ENCODE assay signal across 2 cellular contexts in the genomic region with DNA sequence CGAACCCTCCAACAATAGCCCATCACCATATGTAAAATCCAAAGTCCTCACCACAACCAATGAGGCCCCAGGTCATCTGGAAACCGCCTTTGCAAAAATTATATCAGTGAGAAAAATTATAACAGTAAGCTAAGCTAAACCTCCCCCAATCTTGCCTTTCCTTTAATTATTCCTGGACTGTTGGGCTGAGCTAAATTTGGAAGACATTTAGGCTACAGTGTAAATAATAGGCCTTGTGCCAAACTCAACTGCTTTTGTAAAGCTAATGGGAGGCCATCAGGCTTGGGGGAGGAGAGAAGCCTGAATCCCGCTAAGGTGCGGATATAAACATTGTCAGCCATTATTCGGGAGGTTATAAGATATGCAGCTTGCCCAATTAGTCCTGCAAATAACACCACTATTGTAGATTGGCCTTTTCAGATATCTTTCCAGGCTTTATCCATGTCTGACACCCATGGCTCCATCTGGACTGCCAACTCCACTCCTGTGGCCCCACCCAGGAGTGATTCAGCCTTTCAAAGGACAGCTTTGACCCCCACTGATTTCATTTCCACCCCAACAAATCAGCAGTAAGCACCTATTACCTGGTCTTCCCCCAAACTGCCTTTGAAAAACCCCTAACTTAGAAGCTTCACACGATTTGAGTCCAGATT.
TF ChIP-seq lines count a peak whose summit lies in the region.

No MANE protein-coding gene starts in this region.

TF ChIP-seq in HEK293, 187 proteins besides CTCF, POLR2A, EP300 and RAD21:
- TF ChIP-seq, protein P1, sequence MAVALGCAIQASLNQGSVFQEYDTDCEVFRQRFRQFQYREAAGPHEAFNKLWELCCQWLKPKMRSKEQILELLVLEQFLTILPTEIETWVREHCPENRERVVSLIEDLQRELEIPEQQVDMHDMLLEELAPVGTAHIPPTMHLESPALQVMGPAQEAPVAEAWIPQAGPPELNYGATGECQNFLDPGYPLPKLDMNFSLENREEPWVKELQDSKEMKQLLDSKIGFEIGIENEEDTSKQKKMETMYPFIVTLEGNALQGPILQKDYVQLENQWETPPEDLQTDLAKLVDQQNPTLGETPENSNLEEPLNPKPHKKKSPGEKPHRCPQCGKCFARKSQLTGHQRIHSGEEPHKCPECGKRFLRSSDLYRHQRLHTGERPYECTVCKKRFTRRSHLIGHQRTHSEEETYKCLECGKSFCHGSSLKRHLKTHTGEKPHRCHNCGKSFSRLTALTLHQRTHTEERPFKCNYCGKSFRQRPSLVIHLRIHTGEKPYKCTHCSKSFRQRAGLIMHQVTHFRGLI (tag by site-specific recombination; IDR thresholded peaks at IDR 0.05), result peak; percentile 84; the same call in 1 of the 2 replicates
- TF ChIP-seq HOXC10 (CRISPR knock-in tag; IDR thresholded peaks at IDR 0.05) (no peak), WT1 (tag by site-specific recombination; IDR thresholded peaks at IDR 0.05) (peak; percentile 18; the same call in 1 of the 2 replicates)

TF ChIP-seq in K562, 482 proteins besides CTCF, POLR2A, EP300 and RAD21:
- TF ChIP-seq CBFA2T3 (IDR thresholded peaks at IDR 0.05), result peak; percentile 83
- TF ChIP-seq NFIC (IDR thresholded peaks at IDR 0.05), result peak; percentile 37; the same call in 1 of the 2 replicates
- TF ChIP-seq ZNF324 (CRISPR knock-in tag; IDR thresholded peaks at IDR 0.05), result no peak
- TF ChIP-seq, protein P2, sequence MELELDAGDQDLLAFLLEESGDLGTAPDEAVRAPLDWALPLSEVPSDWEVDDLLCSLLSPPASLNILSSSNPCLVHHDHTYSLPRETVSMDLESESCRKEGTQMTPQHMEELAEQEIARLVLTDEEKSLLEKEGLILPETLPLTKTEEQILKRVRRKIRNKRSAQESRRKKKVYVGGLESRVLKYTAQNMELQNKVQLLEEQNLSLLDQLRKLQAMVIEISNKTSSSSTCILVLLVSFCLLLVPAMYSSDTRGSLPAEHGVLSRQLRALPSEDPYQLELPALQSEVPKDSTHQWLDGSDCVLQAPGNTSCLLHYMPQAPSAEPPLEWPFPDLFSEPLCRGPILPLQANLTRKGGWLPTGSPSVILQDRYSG (tag; conservative IDR thresholded peaks at IDR 0.05; ENCODE audit: low read depth), result no peak
- no peak for TF ChIP-seq SMARCA4 (IDR thresholded peaks at IDR 0.05)
- no peak for TF ChIP-seq NCOA4 (IDR thresholded peaks at IDR 0.05; ENCODE audit: partially characterized antibody)
- no peak for TF ChIP-seq TOE1 (IDR thresholded peaks at IDR 0.05; ENCODE audit: borderline replicate concordance)
- no peak for TF ChIP-seq TOE1 (CRISPR knock-in tag; IDR thresholded peaks at IDR 0.05; ENCODE audit: borderline replicate concordance, low read depth)
- no peak for TF ChIP-seq SMARCA5 (IDR thresholded peaks at IDR 0.05)
- peak in 1 of 3 experiments; percentile 27 for TF ChIP-seq YY1 (IDR thresholded peaks at IDR 0.05; ENCODE audit: borderline replicate concordance in 1 of 3, control insufficient read depth in 1 of 3, extremely low read depth in 1 of 3, insufficient read depth in 3 of 3, insufficient read length in 1 of 3, insufficient replicate concordance in 2 of 3, low read depth in 1 of 3, low read length in 2 of 3)
- TF ChIP-seq CHD1 (IDR thresholded peaks at IDR 0.05; ENCODE audit: low read length), result no peak
- no peak for TF ChIP-seq HDAC8 (tag; IDR thresholded peaks at IDR 0.05)
- no peak for TF ChIP-seq RAD51 (IDR thresholded peaks at IDR 0.05; ENCODE audit: borderline replicate concordance, low read depth)
- TF ChIP-seq, protein P3, sequence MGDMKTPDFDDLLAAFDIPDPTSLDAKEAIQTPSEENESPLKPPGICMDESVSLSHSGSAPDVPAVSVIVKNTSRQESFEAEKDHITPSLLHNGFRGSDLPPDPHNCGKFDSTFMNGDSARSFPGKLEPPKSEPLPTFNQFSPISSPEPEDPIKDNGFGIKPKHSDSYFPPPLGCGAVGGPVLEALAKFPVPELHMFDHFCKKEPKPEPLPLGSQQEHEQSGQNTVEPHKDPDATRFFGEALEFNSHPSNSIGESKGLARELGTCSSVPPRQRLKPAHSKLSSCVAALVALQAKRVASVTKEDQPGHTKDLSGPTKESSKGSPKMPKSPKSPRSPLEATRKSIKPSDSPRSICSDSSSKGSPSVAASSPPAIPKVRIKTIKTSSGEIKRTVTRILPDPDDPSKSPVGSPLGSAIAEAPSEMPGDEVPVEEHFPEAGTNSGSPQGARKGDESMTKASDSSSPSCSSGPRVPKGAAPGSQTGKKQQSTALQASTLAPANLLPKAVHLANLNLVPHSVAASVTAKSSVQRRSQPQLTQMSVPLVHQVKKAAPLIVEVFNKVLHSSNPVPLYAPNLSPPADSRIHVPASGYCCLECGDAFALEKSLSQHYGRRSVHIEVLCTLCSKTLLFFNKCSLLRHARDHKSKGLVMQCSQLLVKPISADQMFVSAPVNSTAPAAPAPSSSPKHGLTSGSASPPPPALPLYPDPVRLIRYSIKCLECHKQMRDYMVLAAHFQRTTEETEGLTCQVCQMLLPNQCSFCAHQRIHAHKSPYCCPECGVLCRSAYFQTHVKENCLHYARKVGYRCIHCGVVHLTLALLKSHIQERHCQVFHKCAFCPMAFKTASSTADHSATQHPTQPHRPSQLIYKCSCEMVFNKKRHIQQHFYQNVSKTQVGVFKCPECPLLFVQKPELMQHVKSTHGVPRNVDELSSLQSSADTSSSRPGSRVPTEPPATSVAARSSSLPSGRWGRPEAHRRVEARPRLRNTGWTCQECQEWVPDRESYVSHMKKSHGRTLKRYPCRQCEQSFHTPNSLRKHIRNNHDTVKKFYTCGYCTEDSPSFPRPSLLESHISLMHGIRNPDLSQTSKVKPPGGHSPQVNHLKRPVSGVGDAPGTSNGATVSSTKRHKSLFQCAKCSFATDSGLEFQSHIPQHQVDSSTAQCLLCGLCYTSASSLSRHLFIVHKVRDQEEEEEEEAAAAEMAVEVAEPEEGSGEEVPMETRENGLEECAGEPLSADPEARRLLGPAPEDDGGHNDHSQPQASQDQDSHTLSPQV (IDR thresholded peaks at IDR 0.05), result no peak
- TF ChIP-seq TAL1 (IDR thresholded peaks at IDR 0.05), result peak; percentile 23; the same call in 1 of the 2 replicates
- no peak for TF ChIP-seq ZNF75A (CRISPR knock-in tag; IDR thresholded peaks at IDR 0.05)
- TF ChIP-seq, protein P4, sequence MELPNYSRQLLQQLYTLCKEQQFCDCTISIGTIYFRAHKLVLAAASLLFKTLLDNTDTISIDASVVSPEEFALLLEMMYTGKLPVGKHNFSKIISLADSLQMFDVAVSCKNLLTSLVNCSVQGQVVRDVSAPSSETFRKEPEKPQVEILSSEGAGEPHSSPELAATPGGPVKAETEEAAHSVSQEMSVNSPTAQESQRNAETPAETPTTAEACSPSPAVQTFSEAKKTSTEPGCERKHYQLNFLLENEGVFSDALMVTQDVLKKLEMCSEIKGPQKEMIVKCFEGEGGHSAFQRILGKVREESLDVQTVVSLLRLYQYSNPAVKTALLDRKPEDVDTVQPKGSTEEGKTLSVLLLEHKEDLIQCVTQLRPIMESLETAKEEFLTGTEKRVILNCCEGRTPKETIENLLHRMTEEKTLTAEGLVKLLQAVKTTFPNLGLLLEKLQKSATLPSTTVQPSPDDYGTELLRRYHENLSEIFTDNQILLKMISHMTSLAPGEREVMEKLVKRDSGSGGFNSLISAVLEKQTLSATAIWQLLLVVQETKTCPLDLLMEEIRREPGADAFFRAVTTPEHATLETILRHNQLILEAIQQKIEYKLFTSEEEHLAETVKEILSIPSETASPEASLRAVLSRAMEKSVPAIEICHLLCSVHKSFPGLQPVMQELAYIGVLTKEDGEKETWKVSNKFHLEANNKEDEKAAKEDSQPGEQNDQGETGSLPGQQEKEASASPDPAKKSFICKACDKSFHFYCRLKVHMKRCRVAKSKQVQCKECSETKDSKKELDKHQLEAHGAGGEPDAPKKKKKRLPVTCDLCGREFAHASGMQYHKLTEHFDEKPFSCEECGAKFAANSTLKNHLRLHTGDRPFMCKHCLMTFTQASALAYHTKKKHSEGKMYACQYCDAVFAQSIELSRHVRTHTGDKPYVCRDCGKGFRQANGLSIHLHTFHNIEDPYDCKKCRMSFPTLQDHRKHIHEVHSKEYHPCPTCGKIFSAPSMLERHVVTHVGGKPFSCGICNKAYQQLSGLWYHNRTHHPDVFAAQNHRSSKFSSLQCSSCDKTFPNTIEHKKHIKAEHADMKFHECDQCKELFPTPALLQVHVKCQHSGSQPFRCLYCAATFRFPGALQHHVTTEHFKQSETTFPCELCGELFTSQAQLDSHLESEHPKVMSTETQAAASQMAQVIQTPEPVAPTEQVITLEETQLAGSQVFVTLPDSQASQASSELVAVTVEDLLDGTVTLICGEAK (IDR thresholded peaks at IDR 0.05), result no peak
- TF ChIP-seq, protein P4 (CRISPR knock-in tag; IDR thresholded peaks at IDR 0.05), result no peak
- no peak for TF ChIP-seq DNMT1 (IDR thresholded peaks at IDR 0.05)
- peak; percentile 50 for TF ChIP-seq NCOR1 (IDR thresholded peaks at IDR 0.05)
- peak; percentile 57 for TF ChIP-seq TCF3 (CRISPR knock-in tag; IDR thresholded peaks at IDR 0.05)
- TF ChIP-seq POLR2AphosphoS2 (IDR thresholded peaks at IDR 0.05; ENCODE audit: low read length), result no peak
- TF ChIP-seq, protein P5, sequence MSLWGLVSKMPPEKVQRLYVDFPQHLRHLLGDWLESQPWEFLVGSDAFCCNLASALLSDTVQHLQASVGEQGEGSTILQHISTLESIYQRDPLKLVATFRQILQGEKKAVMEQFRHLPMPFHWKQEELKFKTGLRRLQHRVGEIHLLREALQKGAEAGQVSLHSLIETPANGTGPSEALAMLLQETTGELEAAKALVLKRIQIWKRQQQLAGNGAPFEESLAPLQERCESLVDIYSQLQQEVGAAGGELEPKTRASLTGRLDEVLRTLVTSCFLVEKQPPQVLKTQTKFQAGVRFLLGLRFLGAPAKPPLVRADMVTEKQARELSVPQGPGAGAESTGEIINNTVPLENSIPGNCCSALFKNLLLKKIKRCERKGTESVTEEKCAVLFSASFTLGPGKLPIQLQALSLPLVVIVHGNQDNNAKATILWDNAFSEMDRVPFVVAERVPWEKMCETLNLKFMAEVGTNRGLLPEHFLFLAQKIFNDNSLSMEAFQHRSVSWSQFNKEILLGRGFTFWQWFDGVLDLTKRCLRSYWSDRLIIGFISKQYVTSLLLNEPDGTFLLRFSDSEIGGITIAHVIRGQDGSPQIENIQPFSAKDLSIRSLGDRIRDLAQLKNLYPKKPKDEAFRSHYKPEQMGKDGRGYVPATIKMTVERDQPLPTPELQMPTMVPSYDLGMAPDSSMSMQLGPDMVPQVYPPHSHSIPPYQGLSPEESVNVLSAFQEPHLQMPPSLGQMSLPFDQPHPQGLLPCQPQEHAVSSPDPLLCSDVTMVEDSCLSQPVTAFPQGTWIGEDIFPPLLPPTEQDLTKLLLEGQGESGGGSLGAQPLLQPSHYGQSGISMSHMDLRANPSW (CRISPR knock-in tag; IDR thresholded peaks at IDR 0.05), result no peak
- no peak for TF ChIP-seq RNF2 (IDR thresholded peaks at IDR 0.05)
- TF ChIP-seq KDM1A (IDR thresholded peaks at IDR 0.05), result peak in 1 of 2 experiments; percentile 36; a peak in 1 of 4 replicates
- peak; percentile 68 for TF ChIP-seq CBFA2T2 (conservative IDR thresholded peaks at IDR 0.05)
- TF ChIP-seq PML (IDR thresholded peaks at IDR 0.05; ENCODE audit: low read length), result no peak
- TF ChIP-seq GATA2 (CRISPR knock-in tag; IDR thresholded peaks at IDR 0.05), result peak; percentile 22; the same call in 1 of the 2 replicates
- TF ChIP-seq LCOR (CRISPR knock-in tag; IDR thresholded peaks at IDR 0.05), result no peak
- TF ChIP-seq HNRNPUL1 (IDR thresholded peaks at IDR 0.05; ENCODE audit: low read length), result no peak
- peak; percentile 38 for TF ChIP-seq ARID1B (IDR thresholded peaks at IDR 0.05)
- TF ChIP-seq TEAD4 (IDR thresholded peaks at IDR 0.05; ENCODE audit: low read length), result 0 out of 2 replicates have a peak, but pooled peaks have one; percentile 24
- no peak for TF ChIP-seq TEAD4 (CRISPR knock-in tag; IDR thresholded peaks at IDR 0.05; ENCODE audit: borderline replicate concordance)
- no peak for TF ChIP-seq PRPF4 (IDR thresholded peaks at IDR 0.05; ENCODE audit: insufficient read depth, low read depth, low read length, poor library complexity, severe bottlenecking)
- peak; percentile 37; the same call in 1 of the 2 replicates for TF ChIP-seq NFE2 (IDR thresholded peaks at IDR 0.05; ENCODE audit: low read depth)
- no peak for TF ChIP-seq ZNF830 (CRISPR knock-in tag; IDR thresholded peaks at IDR 0.05)
- TF ChIP-seq CCAR2 (IDR thresholded peaks at IDR 0.05; ENCODE audit: low read depth, low read length), result no peak
- TF ChIP-seq ZNF197 (CRISPR knock-in tag; IDR thresholded peaks at IDR 0.05; ENCODE audit: low read depth), result no peak
- TF ChIP-seq TEAD1 (CRISPR knock-in tag; IDR thresholded peaks at IDR 0.05), result no peak
- TF ChIP-seq, protein P6, sequence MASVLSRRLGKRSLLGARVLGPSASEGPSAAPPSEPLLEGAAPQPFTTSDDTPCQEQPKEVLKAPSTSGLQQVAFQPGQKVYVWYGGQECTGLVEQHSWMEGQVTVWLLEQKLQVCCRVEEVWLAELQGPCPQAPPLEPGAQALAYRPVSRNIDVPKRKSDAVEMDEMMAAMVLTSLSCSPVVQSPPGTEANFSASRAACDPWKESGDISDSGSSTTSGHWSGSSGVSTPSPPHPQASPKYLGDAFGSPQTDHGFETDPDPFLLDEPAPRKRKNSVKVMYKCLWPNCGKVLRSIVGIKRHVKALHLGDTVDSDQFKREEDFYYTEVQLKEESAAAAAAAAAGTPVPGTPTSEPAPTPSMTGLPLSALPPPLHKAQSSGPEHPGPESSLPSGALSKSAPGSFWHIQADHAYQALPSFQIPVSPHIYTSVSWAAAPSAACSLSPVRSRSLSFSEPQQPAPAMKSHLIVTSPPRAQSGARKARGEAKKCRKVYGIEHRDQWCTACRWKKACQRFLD (CRISPR knock-in tag; IDR thresholded peaks at IDR 0.05), result peak; percentile 49; the same call in 1 of the 2 replicates
